1 cellular context compared by ENCODE assay signal in genomic region chr5:170867825-170868224, GRCh38.
TF ChIP-seq lines count a peak whose summit lies in the region.

No MANE protein-coding gene starts in this region.

TF ChIP-seq in GM23338, 12 proteins besides CTCF, POLR2A, EP300 and RAD21 (continued from another document):
- TF ChIP-seq, protein P1, sequence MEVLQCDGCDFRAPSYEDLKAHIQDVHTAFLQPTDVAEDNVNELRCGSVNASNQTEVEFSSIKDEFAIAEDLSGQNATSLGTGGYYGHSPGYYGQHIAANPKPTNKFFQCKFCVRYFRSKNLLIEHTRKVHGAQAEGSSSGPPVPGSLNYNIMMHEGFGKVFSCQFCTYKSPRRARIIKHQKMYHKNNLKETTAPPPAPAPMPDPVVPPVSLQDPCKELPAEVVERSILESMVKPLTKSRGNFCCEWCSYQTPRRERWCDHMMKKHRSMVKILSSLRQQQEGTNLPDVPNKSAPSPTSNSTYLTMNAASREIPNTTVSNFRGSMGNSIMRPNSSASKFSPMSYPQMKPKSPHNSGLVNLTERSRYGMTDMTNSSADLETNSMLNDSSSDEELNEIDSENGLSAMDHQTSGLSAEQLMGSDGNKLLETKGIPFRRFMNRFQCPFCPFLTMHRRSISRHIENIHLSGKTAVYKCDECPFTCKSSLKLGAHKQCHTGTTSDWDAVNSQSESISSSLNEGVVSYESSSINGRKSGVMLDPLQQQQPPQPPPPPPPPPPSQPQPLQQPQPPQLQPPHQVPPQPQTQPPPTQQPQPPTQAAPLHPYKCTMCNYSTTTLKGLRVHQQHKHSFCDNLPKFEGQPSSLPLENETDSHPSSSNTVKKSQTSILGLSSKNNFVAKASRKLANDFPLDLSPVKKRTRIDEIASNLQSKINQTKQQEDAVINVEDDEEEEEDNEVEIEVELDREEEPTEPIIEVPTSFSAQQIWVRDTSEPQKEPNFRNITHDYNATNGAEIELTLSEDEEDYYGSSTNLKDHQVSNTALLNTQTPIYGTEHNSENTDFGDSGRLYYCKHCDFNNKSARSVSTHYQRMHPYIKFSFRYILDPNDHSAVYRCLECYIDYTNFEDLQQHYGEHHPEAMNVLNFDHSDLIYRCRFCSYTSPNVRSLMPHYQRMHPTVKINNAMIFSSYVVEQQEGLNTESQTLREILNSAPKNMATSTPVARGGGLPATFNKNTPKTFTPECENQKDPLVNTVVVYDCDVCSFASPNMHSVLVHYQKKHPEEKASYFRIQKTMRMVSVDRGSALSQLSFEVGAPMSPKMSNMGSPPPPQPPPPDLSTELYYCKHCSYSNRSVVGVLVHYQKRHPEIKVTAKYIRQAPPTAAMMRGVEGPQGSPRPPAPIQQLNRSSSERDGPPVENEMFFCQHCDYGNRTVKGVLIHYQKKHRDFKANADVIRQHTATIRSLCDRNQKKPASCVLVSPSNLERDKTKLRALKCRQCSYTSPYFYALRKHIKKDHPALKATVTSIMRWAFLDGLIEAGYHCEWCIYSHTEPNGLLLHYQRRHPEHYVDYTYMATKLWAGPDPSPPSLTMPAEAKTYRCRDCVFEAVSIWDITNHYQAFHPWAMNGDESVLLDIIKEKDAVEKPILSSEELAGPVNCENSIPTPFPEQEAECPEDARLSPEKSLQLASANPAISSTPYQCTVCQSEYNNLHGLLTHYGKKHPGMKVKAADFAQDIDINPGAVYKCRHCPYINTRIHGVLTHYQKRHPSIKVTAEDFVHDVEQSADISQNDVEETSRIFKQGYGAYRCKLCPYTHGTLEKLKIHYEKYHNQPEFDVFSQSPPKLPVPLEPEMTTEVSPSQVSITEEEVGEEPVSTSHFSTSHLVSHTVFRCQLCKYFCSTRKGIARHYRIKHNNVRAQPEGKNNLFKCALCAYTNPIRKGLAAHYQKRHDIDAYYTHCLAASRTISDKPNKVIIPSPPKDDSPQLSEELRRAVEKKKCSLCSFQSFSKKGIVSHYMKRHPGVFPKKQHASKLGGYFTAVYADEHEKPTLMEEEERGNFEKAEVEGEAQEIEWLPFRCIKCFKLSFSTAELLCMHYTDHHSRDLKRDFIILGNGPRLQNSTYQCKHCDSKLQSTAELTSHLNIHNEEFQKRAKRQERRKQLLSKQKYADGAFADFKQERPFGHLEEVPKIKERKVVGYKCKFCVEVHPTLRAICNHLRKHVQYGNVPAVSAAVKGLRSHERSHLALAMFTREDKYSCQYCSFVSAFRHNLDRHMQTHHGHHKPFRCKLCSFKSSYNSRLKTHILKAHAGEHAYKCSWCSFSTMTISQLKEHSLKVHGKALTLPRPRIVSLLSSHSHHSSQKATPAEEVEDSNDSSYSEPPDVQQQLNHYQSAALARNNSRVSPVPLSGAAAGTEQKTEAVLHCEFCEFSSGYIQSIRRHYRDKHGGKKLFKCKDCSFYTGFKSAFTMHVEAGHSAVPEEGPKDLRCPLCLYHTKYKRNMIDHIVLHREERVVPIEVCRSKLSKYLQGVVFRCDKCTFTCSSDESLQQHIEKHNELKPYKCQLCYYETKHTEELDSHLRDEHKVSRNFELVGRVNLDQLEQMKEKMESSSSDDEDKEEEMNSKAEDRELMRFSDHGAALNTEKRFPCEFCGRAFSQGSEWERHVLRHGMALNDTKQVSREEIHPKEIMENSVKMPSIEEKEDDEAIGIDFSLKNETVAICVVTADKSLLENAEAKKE (CRISPR knock-in tag; IDR thresholded peaks at IDR 0.05), result no peak
- TF ChIP-seq REST (IDR thresholded peaks at IDR 0.05; ENCODE audit: unreplicated experiment), result no peak
- TF ChIP-seq ZNF331 (CRISPR knock-in tag; IDR thresholded peaks at IDR 0.05; ENCODE audit: low read depth), result no peak
- no peak for TF ChIP-seq NANOG (IDR thresholded peaks at IDR 0.05; ENCODE audit: borderline replicate concordance)
- no peak for TF ChIP-seq EZH2phosphoT487 (IDR thresholded peaks at IDR 0.05; ENCODE audit: unreplicated experiment)
